ENCODE assay signal across 1 cellular context in genomic region chr15:89999676-90000174, GRCh38.
TF ChIP-seq lines count a peak whose summit lies in the region.

No MANE protein-coding gene starts in this region.

TF ChIP-seq in GM23338, 12 proteins besides CTCF, POLR2A, EP300 and RAD21 (continued from another document):
- TF ChIP-seq ZNF462 (CRISPR knock-in tag; IDR thresholded peaks at IDR 0.05): no peak
- TF ChIP-seq EZH2phosphoT487 (IDR thresholded peaks at IDR 0.05; ENCODE audit: unreplicated experiment): no peak
- TF ChIP-seq EZH2 (IDR thresholded peaks at IDR 0.05; ENCODE audit: low read depth, unreplicated experiment): no peak
- TF ChIP-seq ZNF114 (CRISPR knock-in tag; IDR thresholded peaks at IDR 0.05): no peak
- no peak for TF ChIP-seq STAT1 (IDR thresholded peaks at IDR 0.05; ENCODE audit: unreplicated experiment)
- peak; percentile 80 for TF ChIP-seq POLR2AphosphoS5 (IDR thresholded peaks at IDR 0.05; ENCODE audit: low read depth)
- TF ChIP-seq REST (IDR thresholded peaks at IDR 0.05; ENCODE audit: unreplicated experiment): no peak
